ENCODE assay signal across 1 cellular context in genomic region chr17:7932483-7932891, GRCh38.
TF ChIP-seq lines count a peak whose summit lies in the region.

No MANE protein-coding gene starts in this region.

TF ChIP-seq in GM23338, 12 proteins besides CTCF, POLR2A, EP300 and RAD21 (continued from another document):
- TF ChIP-seq, protein P1, sequence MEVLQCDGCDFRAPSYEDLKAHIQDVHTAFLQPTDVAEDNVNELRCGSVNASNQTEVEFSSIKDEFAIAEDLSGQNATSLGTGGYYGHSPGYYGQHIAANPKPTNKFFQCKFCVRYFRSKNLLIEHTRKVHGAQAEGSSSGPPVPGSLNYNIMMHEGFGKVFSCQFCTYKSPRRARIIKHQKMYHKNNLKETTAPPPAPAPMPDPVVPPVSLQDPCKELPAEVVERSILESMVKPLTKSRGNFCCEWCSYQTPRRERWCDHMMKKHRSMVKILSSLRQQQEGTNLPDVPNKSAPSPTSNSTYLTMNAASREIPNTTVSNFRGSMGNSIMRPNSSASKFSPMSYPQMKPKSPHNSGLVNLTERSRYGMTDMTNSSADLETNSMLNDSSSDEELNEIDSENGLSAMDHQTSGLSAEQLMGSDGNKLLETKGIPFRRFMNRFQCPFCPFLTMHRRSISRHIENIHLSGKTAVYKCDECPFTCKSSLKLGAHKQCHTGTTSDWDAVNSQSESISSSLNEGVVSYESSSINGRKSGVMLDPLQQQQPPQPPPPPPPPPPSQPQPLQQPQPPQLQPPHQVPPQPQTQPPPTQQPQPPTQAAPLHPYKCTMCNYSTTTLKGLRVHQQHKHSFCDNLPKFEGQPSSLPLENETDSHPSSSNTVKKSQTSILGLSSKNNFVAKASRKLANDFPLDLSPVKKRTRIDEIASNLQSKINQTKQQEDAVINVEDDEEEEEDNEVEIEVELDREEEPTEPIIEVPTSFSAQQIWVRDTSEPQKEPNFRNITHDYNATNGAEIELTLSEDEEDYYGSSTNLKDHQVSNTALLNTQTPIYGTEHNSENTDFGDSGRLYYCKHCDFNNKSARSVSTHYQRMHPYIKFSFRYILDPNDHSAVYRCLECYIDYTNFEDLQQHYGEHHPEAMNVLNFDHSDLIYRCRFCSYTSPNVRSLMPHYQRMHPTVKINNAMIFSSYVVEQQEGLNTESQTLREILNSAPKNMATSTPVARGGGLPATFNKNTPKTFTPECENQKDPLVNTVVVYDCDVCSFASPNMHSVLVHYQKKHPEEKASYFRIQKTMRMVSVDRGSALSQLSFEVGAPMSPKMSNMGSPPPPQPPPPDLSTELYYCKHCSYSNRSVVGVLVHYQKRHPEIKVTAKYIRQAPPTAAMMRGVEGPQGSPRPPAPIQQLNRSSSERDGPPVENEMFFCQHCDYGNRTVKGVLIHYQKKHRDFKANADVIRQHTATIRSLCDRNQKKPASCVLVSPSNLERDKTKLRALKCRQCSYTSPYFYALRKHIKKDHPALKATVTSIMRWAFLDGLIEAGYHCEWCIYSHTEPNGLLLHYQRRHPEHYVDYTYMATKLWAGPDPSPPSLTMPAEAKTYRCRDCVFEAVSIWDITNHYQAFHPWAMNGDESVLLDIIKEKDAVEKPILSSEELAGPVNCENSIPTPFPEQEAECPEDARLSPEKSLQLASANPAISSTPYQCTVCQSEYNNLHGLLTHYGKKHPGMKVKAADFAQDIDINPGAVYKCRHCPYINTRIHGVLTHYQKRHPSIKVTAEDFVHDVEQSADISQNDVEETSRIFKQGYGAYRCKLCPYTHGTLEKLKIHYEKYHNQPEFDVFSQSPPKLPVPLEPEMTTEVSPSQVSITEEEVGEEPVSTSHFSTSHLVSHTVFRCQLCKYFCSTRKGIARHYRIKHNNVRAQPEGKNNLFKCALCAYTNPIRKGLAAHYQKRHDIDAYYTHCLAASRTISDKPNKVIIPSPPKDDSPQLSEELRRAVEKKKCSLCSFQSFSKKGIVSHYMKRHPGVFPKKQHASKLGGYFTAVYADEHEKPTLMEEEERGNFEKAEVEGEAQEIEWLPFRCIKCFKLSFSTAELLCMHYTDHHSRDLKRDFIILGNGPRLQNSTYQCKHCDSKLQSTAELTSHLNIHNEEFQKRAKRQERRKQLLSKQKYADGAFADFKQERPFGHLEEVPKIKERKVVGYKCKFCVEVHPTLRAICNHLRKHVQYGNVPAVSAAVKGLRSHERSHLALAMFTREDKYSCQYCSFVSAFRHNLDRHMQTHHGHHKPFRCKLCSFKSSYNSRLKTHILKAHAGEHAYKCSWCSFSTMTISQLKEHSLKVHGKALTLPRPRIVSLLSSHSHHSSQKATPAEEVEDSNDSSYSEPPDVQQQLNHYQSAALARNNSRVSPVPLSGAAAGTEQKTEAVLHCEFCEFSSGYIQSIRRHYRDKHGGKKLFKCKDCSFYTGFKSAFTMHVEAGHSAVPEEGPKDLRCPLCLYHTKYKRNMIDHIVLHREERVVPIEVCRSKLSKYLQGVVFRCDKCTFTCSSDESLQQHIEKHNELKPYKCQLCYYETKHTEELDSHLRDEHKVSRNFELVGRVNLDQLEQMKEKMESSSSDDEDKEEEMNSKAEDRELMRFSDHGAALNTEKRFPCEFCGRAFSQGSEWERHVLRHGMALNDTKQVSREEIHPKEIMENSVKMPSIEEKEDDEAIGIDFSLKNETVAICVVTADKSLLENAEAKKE (CRISPR knock-in tag; IDR thresholded peaks at IDR 0.05): no peak
- no peak for TF ChIP-seq STAT1 (IDR thresholded peaks at IDR 0.05; ENCODE audit: unreplicated experiment)
- TF ChIP-seq ZNF114 (CRISPR knock-in tag; IDR thresholded peaks at IDR 0.05): no peak
- no peak for TF ChIP-seq CREB1 (CRISPR knock-in tag; IDR thresholded peaks at IDR 0.05; ENCODE audit: low read depth)
- no peak for TF ChIP-seq ETS1 (IDR thresholded peaks at IDR 0.05)
